Comparison of ENCODE assay signal across 15 cellular contexts in genomic region chr21:28746166-28746565, GRCh38.
"Had no signal": no experiment of that assay in that cellular context is flagged by ENCODE, and none has a peak within 500 bp of the region (broad histone marks: within the 10 kb centered on the region; RNA-seq: fewer than 3 reads in every experiment).

No MANE protein-coding gene starts in this region.

- H3K27ac ChIP-seq: thyroid gland had no signal

- H3K27me3 Mint-ChIP-seq: progenitor cell of endocrine pancreas had no signal

- H3K9me3 ChIP-seq: lower lobe of right lung, pancreas, right atrium auricular region, right lobe of liver, stomach, testis, thyroid gland, transverse colon, vagina had no signal

- H3K4me3 ChIP-seq: hepatocyte had no signal

- H3K27me3 ChIP-seq: hepatocyte, pancreas, right atrium auricular region, right lobe of liver, stomach, testis, thyroid gland, transverse colon, vagina had no signal

- H3K4me1 Mint-ChIP-seq: naive thymus-derived CD8-positive, alpha-beta T cell; stimulated activated naive B cell treated with anti-CD40 and anti-IgM and Interleukin-4, amounts not matched to agents 10 μg/mL and 1 μg/mL and 100 μg/mL, for 72 hours had no signal

- H3K27ac Mint-ChIP-seq: naive thymus-derived CD8-positive, alpha-beta T cell; nephron; progenitor cell of endocrine pancreas; stimulated activated naive B cell treated with anti-CD40 and anti-IgM and Interleukin-4, amounts not matched to agents 10 μg/mL and 1 μg/mL and 100 μg/mL, for 72 hours had no signal

- H3K36me3 ChIP-seq: lower lobe of right lung, pancreas, right atrium auricular region, right lobe of liver, stomach, thyroid gland, transverse colon, vagina had no signal

- H3K4me3 Mint-ChIP-seq: naive thymus-derived CD8-positive, alpha-beta T cell; nephron; neural crest cell; stimulated activated naive B cell treated with anti-CD40 and anti-IgM and Interleukin-4, amounts not matched to agents 10 μg/mL and 1 μg/mL and 100 μg/mL, for 72 hours had no signal

- H3K4me1 ChIP-seq: testis had no signal

- H3K9me3 Mint-ChIP-seq: naive thymus-derived CD8-positive, alpha-beta T cell; nephron; stimulated activated naive B cell treated with anti-CD40 and anti-IgM and Interleukin-4, amounts not matched to agents 10 μg/mL and 1 μg/mL and 100 μg/mL, for 72 hours had no signal

- H3K79me2 ChIP-seq: hepatocyte had no signal
